ENCODE assay signal across 1 cellular context in the genomic region with DNA sequence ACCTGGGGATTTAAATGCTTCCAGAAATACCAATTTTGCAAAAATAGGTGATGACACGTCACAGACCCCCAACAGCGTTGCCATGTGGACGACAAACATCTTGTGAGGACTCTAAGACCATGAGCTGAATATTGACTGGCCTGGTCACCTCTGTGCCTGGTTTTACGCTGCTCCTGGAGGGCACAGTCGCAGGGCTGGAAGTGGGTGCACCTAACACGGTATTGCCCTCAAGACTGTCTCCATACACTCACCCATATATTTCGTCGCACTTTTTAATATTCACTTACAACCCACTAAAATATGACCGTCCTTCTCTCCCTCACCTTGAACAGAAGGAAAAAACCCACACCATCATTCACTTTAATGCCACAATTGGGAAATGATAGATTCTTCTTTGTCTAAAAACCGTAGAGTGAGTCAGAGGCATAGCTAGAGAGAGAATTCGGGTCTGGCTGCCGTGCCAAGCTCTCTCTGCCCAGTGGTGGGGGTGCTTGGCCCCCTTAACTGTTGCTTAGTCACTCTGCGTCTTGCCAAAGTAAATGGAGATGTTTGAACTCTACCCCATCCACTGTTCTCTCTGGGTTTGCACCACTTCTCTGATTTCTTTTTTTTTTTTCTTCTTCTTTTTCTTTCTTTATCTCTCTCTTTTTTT.
TF ChIP-seq lines count a peak whose summit lies in the region.

No MANE protein-coding gene starts in this region.

TF ChIP-seq in WTC11, 78 proteins besides CTCF, POLR2A, EP300 and RAD21 (continued from another document):
- TF ChIP-seq, protein P1, sequence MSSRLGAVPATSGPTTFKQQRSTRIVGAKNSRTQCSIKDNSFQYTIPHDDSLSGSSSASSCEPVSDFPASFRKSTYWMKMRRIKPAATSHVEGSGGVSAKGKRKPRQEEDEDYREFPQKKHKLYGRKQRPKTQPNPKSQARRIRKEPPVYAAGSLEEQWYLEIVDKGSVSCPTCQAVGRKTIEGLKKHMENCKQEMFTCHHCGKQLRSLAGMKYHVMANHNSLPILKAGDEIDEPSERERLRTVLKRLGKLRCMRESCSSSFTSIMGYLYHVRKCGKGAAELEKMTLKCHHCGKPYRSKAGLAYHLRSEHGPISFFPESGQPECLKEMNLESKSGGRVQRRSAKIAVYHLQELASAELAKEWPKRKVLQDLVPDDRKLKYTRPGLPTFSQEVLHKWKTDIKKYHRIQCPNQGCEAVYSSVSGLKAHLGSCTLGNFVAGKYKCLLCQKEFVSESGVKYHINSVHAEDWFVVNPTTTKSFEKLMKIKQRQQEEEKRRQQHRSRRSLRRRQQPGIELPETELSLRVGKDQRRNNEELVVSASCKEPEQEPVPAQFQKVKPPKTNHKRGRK (CRISPR knock-in tag; IDR thresholded peaks at IDR 0.05; ENCODE audit: borderline replicate concordance), result no peak
- TF ChIP-seq, protein P2, sequence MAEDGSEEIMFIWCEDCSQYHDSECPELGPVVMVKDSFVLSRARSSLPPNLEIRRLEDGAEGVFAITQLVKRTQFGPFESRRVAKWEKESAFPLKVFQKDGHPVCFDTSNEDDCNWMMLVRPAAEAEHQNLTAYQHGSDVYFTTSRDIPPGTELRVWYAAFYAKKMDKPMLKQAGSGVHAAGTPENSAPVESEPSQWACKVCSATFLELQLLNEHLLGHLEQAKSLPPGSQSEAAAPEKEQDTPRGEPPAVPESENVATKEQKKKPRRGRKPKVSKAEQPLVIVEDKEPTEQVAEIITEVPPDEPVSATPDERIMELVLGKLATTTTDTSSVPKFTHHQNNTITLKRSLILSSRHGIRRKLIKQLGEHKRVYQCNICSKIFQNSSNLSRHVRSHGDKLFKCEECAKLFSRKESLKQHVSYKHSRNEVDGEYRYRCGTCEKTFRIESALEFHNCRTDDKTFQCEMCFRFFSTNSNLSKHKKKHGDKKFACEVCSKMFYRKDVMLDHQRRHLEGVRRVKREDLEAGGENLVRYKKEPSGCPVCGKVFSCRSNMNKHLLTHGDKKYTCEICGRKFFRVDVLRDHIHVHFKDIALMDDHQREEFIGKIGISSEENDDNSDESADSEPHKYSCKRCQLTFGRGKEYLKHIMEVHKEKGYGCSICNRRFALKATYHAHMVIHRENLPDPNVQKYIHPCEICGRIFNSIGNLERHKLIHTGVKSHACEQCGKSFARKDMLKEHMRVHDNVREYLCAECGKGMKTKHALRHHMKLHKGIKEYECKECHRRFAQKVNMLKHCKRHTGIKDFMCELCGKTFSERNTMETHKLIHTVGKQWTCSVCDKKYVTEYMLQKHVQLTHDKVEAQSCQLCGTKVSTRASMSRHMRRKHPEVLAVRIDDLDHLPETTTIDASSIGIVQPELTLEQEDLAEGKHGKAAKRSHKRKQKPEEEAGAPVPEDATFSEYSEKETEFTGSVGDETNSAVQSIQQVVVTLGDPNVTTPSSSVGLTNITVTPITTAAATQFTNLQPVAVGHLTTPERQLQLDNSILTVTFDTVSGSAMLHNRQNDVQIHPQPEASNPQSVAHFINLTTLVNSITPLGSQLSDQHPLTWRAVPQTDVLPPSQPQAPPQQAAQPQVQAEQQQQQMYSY (CRISPR knock-in tag; IDR thresholded peaks at IDR 0.05), result no peak
- TF ChIP-seq FOXJ3 (CRISPR knock-in tag; IDR thresholded peaks at IDR 0.05; ENCODE audit: borderline replicate concordance), result no peak
- TF ChIP-seq SMAD4 (CRISPR knock-in tag; IDR thresholded peaks at IDR 0.05), result no peak
- TF ChIP-seq MYBL2 (CRISPR knock-in tag; IDR thresholded peaks at IDR 0.05), result no peak
- TF ChIP-seq ELF4 (CRISPR knock-in tag; IDR thresholded peaks at IDR 0.05; ENCODE audit: low read depth), result no peak
- TF ChIP-seq, protein P3, sequence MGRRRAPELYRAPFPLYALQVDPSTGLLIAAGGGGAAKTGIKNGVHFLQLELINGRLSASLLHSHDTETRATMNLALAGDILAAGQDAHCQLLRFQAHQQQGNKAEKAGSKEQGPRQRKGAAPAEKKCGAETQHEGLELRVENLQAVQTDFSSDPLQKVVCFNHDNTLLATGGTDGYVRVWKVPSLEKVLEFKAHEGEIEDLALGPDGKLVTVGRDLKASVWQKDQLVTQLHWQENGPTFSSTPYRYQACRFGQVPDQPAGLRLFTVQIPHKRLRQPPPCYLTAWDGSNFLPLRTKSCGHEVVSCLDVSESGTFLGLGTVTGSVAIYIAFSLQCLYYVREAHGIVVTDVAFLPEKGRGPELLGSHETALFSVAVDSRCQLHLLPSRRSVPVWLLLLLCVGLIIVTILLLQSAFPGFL (CRISPR knock-in tag; IDR thresholded peaks at IDR 0.05; ENCODE audit: borderline replicate concordance), result no peak
- TF ChIP-seq, protein P4, sequence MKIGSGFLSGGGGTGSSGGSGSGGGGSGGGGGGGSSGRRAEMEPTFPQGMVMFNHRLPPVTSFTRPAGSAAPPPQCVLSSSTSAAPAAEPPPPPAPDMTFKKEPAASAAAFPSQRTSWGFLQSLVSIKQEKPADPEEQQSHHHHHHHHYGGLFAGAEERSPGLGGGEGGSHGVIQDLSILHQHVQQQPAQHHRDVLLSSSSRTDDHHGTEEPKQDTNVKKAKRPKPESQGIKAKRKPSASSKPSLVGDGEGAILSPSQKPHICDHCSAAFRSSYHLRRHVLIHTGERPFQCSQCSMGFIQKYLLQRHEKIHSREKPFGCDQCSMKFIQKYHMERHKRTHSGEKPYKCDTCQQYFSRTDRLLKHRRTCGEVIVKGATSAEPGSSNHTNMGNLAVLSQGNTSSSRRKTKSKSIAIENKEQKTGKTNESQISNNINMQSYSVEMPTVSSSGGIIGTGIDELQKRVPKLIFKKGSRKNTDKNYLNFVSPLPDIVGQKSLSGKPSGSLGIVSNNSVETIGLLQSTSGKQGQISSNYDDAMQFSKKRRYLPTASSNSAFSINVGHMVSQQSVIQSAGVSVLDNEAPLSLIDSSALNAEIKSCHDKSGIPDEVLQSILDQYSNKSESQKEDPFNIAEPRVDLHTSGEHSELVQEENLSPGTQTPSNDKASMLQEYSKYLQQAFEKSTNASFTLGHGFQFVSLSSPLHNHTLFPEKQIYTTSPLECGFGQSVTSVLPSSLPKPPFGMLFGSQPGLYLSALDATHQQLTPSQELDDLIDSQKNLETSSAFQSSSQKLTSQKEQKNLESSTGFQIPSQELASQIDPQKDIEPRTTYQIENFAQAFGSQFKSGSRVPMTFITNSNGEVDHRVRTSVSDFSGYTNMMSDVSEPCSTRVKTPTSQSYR (CRISPR knock-in tag; IDR thresholded peaks at IDR 0.05), result no peak
- TF ChIP-seq NFE2L1 (CRISPR knock-in tag; IDR thresholded peaks at IDR 0.05), result no peak
- TF ChIP-seq SOX15 (CRISPR knock-in tag; IDR thresholded peaks at IDR 0.05), result no peak
TF ChIP-seq in WTC11: peak in this region for 0.
